Comparison of ENCODE assay signal across 1 cellular context in genomic region chr9:123329329-123329955, GRCh38.
TF ChIP-seq lines count a peak whose summit lies in the region.

No MANE protein-coding gene starts in this region.

TF ChIP-seq in K562, 482 proteins besides CTCF, POLR2A, EP300 and RAD21 (continued from another document):
- TF ChIP-seq MGA (IDR thresholded peaks at IDR 0.05) (peak; percentile 58), BACH1 (tag; IDR thresholded peaks at IDR 0.05) (peak; percentile 27; the same call in 1 of the 2 replicates), E2F6 (IDR thresholded peaks at IDR 0.05; ENCODE audit: borderline replicate concordance in 1 of 2, extremely low read depth in 1 of 2, insufficient read depth in 1 of 2, insufficient read length in 1 of 2, low read depth in 1 of 2, low read length in 1 of 2, poor library complexity in 1 of 2, severe bottlenecking in 1 of 2) (peak in 1 of 2 experiments; percentile 28), ZNF197 (CRISPR knock-in tag; IDR thresholded peaks at IDR 0.05; ENCODE audit: low read depth) (no peak)
